ENCODE assay signal across 17 cellular contexts in genomic region chr17:10091051-10091450, GRCh38.
"Had no signal": no experiment of that assay in that cellular context is flagged by ENCODE, and none has a peak within 500 bp of the region (broad histone marks: within the 10 kb centered on the region; RNA-seq: fewer than 3 reads in every experiment).

No MANE protein-coding gene starts in this region.

- H3K4me1 ChIP-seq: tibial artery had no signal

- H3K9me3 ChIP-seq: lower lobe of right lung, ovary had no signal

- H3K27ac Mint-ChIP-seq: activated naive CD8-positive, alpha-beta T cell treated with anti-CD3 and anti-CD28 coated beads, Interleukin-2, amount 50 U/mL, for 24 hours; activated T-helper 17 cell treated with anti-CD3 and anti-CD28 coated beads, Interleukin-2, amount 50 U/mL, for 72 hours; stimulated activated effector memory CD8-positive, alpha-beta T cell treated with anti-CD3 and anti-CD28 coated beads, Interleukin-12 subunit alpha, Interleukin-12 subunit beta, amount 100 ng/mL, for 72 hours; T-cell had no signal

- DNase-seq: activated CD4-positive, CD25-positive, alpha-beta regulatory T cell treated with anti-CD3 and anti-CD28 coated beads, Interleukin-2, amount 50 U/mL, for 72 hours; activated naive CD4-positive, alpha-beta T cell treated with Interleukin-2 at 50 U/mL for 16 hours; activated naive CD8-positive, alpha-beta T cell treated with anti-CD3 and anti-CD28 coated beads, Interleukin-2, amount 50 U/mL, for 24 hours; erythroblast; hypothalamus; kidney glomerular epithelial cell; lower lobe of right lung; midbrain; ovary; T-cell; T-helper 9 cell had no signal

- H3K36me3 Mint-ChIP-seq: stimulated activated effector memory CD8-positive, alpha-beta T cell treated with anti-CD3 and anti-CD28 coated beads, Interleukin-12 subunit alpha, Interleukin-12 subunit beta, amount 100 ng/mL, for 72 hours; T-cell had no signal

- H3K27me3 ChIP-seq: cardiac muscle cell, ovary had no signal

- H3K4me1 Mint-ChIP-seq: activated T-helper 17 cell treated with anti-CD3 and anti-CD28 coated beads, Interleukin-2, amount 50 U/mL, for 72 hours had no signal

- H3K27me3 Mint-ChIP-seq: activated naive CD8-positive, alpha-beta T cell treated with anti-CD3 and anti-CD28 coated beads, Interleukin-2, amount 50 U/mL, for 24 hours; T-cell had no signal

- FAIRE-seq: astrocyte had no signal

- H3K36me3 ChIP-seq: cardiac muscle cell, lower lobe of right lung, ovary, tibial artery had no signal

- ATAC-seq: activated naive CD8-positive, alpha-beta T cell treated with anti-CD3 and anti-CD28 coated beads, Interleukin-2, amount 50 U/mL, for 24 hours; activated T-helper 17 cell treated with anti-CD3 and anti-CD28 coated beads, Interleukin-2, amount 50 U/mL, for 72 hours; lower lobe of right lung; stimulated activated effector memory CD8-positive, alpha-beta T cell treated with anti-CD3 and anti-CD28 coated beads, Interleukin-12 subunit alpha, Interleukin-12 subunit beta, amount 100 ng/mL, for 72 hours; T-cell had no signal

- H3K4me3 Mint-ChIP-seq: activated naive CD8-positive, alpha-beta T cell treated with anti-CD3 and anti-CD28 coated beads, Interleukin-2, amount 50 U/mL, for 24 hours; activated T-helper 17 cell treated with anti-CD3 and anti-CD28 coated beads, Interleukin-2, amount 50 U/mL, for 72 hours; neural crest cell; stimulated activated effector memory CD8-positive, alpha-beta T cell treated with anti-CD3 and anti-CD28 coated beads, Interleukin-12 subunit alpha, Interleukin-12 subunit beta, amount 100 ng/mL, for 72 hours; T-cell had no signal

- H3K27ac ChIP-seq: cardiac muscle cell, lower lobe of right lung, tibial artery had no signal

- H3K9me3 Mint-ChIP-seq: neural crest cell had no signal

- H3K4me3 ChIP-seq: cardiac muscle cell, lower lobe of right lung, ovary, tibial artery had no signal
